15 cellular contexts compared by ENCODE assay signal in the genomic region with DNA sequence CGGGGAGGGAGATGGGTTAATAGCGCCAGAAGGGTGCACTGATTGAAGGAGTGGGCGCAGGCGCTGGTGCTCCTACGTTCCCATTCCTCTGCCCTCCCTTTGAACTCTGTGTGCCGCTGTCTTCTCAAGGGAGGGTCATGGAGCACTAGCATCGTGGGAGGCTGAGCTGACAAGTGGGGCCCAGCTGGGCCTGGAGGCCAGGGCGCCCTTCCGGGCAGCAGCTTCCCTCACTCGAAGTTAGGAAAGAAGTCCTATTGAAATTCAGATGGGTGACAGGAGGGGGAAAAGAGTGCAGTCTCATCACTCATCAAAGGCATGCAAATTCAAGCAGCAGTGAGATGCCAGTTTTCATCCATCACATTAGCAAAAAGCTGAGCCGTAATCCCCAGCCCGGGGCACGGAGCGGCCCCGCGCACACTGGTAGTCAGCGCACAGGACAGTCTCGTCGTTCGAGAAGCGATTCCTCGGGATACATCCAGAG.
A peak's percentile ranks its signal among the peaks of the same experiment; 100 is the strongest.
DNase-seq lines count a peak whose midpoint lies in the region; FAIRE-seq and TF ChIP-seq lines count a peak whose summit lies in the region.
"Had no signal": no experiment of that assay in that cellular context is flagged by ENCODE, and none has a peak within 500 bp of the region (broad histone marks: within the 10 kb centered on the region; RNA-seq: fewer than 3 reads in every experiment).

No MANE protein-coding gene starts in this region.

- H3K4me1 ChIP-seq in HUES6 (ENCODE audit: control insufficient read depth, insufficient read depth, low read length) (peaks cover 38% of the 10 kb centered on the region), kidney (ENCODE audit: control insufficient read depth in 1 of 2, insufficient read depth in 1 of 2, low read depth in 1 of 2, low read length in 2 of 2) (no peaks in the 10 kb centered on the region), sigmoid colon (peaks cover 0 to 7% (median 0%) of the 10 kb centered on the region in 4 donors), osteoblast (ENCODE audit: insufficient read depth, low read length) (no peaks in the 10 kb centered on the region)

- peaks cover 2% of the 10 kb centered on the region; the same call in 1 of the 2 replicates for H3K27me3 ChIP-seq in HUES6 (ENCODE audit: control insufficient read depth, insufficient read depth, low read length)
- H3K27me3 ChIP-seq in sigmoid colon: no peaks in the 10 kb centered on the region
- no peaks in the 10 kb centered on the region for H3K27me3 ChIP-seq in osteoblast (ENCODE audit: insufficient read depth, low read length)

- peaks cover 0 to 6% (median under 1%) of the 10 kb centered on the region in 5 experiments for H3K9me3 Mint-ChIP-seq in brain
- no peaks in the 10 kb centered on the region for H3K9me3 Mint-ChIP-seq in activated naive CD8-positive, alpha-beta T cell treated with anti-CD3 and anti-CD28 coated beads for 36 hours
- H3K9me3 Mint-ChIP-seq: CD14-positive monocyte had no signal

- H3K27ac ChIP-seq in HUES6 (ENCODE audit: low read depth, low read length): no peak overlapping the region; the same call in 1 of the 2 replicates
- H3K27ac ChIP-seq in kidney (ENCODE audit: low read depth in 2 of 2, low read length in 2 of 2): no peak overlapping the region
- H3K27ac ChIP-seq in sigmoid colon: no peak overlapping the region
- no peak overlapping the region for H3K27ac ChIP-seq in osteoblast (ENCODE audit: low read depth, low read length)

- no peak for TF ChIP-seq POLR2A in sigmoid colon (IDR thresholded peaks at IDR 0.05)

- no peaks in the 10 kb centered on the region for H3K36me3 Mint-ChIP-seq in brain
- H3K36me3 Mint-ChIP-seq in activated naive CD8-positive, alpha-beta T cell treated with anti-CD3 and anti-CD28 coated beads for 36 hours: no peaks in the 10 kb centered on the region
- H3K36me3 Mint-ChIP-seq: activated naive CD8-positive, alpha-beta T cell had no signal

- H3K36me3 ChIP-seq in HUES6 (ENCODE audit: control insufficient read depth, insufficient read depth, low read length) (no peaks in the 10 kb centered on the region), kidney (ENCODE audit: control insufficient read depth in 1 of 2, insufficient read depth in 2 of 2, low read length in 2 of 2) (no peaks in the 10 kb centered on the region), sigmoid colon (peaks cover 0 to 45% (median 3%) of the 10 kb centered on the region in 4 donors), osteoblast (ENCODE audit: insufficient read depth, low read length) (peaks cover 48% of the 10 kb centered on the region)

- TF ChIP-seq CTCF in brain (conservative IDR thresholded peaks at IDR 0.05) (no peak), kidney (IDR thresholded peaks at IDR 0.05; ENCODE audit: borderline replicate concordance, extremely low read depth, insufficient read depth) (no peak), sigmoid colon (IDR thresholded peaks at IDR 0.05) (no peak), osteoblast (IDR thresholded peaks at IDR 0.05; ENCODE audit: extremely low read depth, low read depth, low read length) (no peak)

- peak overlapping the region in 4 of 5 experiments; percentile 35 to 63 (median 54) for H3K27ac Mint-ChIP-seq in brain
- H3K27ac Mint-ChIP-seq in activated naive CD8-positive, alpha-beta T cell treated with anti-CD3 and anti-CD28 coated beads for 36 hours: no peak overlapping the region
- H3K27ac Mint-ChIP-seq: activated naive CD8-positive, alpha-beta T cell; CD14-positive monocyte had no signal

- 87 to 93% methylated on average over 22 of the region's 22 CpGs for WGBS in sigmoid colon, 2 donors

- DNase-seq in kidney (peak; percentile 92), sigmoid colon (peak; percentile 43), osteoblast (ENCODE audit: insufficient read length, low spot score, missing footprints) (no peak), HTR-8/SVneo (ENCODE audit: insufficient read length, low spot score) (no peak)
- no peak for DNase-seq in activated naive CD8-positive, alpha-beta T cell treated with anti-CD3 and anti-CD28 coated beads for 36 hours
- DNase-seq: EL; hippocampal formation; mucosa of descending colon; NCI-H187 treated with DMSO at 0.1 percent for 48 hours; right cardiac atrium; stimulated activated naive CD4-positive, alpha-beta T cell treated with Interleukin-2 at 50 U/mL for 16 hours had no signal

- FAIRE-seq in kidney (lab: Jason Lieb, UNC) (no peak), HTR-8/SVneo (lab: Jason Lieb, UNC) (no peak)

- no peaks in the 10 kb centered on the region for H3K9me3 ChIP-seq in HUES6 (ENCODE audit: control insufficient read depth, insufficient read depth, low read depth, low read length)
- no peaks in the 10 kb centered on the region for H3K9me3 ChIP-seq in kidney (ENCODE audit: control insufficient read depth in 1 of 2, low read length in 2 of 2)
- no peaks in the 10 kb centered on the region for H3K9me3 ChIP-seq in sigmoid colon
- no peaks in the 10 kb centered on the region for H3K9me3 ChIP-seq in osteoblast (ENCODE audit: low read depth, low read length)
- H3K9me3 ChIP-seq: mucosa of descending colon had no signal

- no peaks in the 10 kb centered on the region for H4K20me1 ChIP-seq in osteoblast (ENCODE audit: insufficient read depth, low read length)

- H3K4me3 ChIP-seq in HUES6 (ENCODE audit: low read depth, low read length) (peak overlapping the region; percentile 6; the same call in 1 of the 2 replicates), kidney (ENCODE audit: low read length in 2 of 2) (no peak overlapping the region), sigmoid colon (no peak overlapping the region), osteoblast (ENCODE audit: insufficient read depth, low read length) (no peak overlapping the region)
- H3K4me3 ChIP-seq: mucosa of descending colon had no signal

- H2AFZ ChIP-seq in osteoblast (ENCODE audit: low read length): no peak overlapping the region

- H3K4me2 ChIP-seq in osteoblast (ENCODE audit: insufficient read depth, low read length): no peak overlapping the region

- H3K79me2 ChIP-seq in osteoblast (ENCODE audit: insufficient read depth, low read length): no peaks in the 10 kb centered on the region

- no peak for TF ChIP-seq EP300 in sigmoid colon (IDR thresholded peaks at IDR 0.05)

- peaks cover 6% of the 10 kb centered on the region for H3K27me3 Mint-ChIP-seq in brain
- H3K27me3 Mint-ChIP-seq in activated naive CD8-positive, alpha-beta T cell treated with anti-CD3 and anti-CD28 coated beads for 36 hours: peaks cover 5% of the 10 kb centered on the region

- peak overlapping the region in 2 of 5 experiments; percentile 8 to 63 for H3K4me3 Mint-ChIP-seq in brain
- no peak overlapping the region for H3K4me3 Mint-ChIP-seq in activated naive CD8-positive, alpha-beta T cell treated with anti-CD3 and anti-CD28 coated beads for 36 hours
- H3K4me3 Mint-ChIP-seq: activated naive CD8-positive, alpha-beta T cell; CD14-positive monocyte had no signal

- intact Hi-C loops in kidney (cut with DNase I): no loop called here
- intact Hi-C loops in sigmoid colon (cut with DNase I): no loop called here

- H3K4me1 Mint-ChIP-seq in brain: peaks cover 27% of the 10 kb centered on the region
- H3K4me1 Mint-ChIP-seq in activated naive CD8-positive, alpha-beta T cell treated with anti-CD3 and anti-CD28 coated beads for 36 hours: no peaks in the 10 kb centered on the region
- H3K4me1 Mint-ChIP-seq: CD14-positive monocyte had no signal

- H3K9ac ChIP-seq in HUES6 (ENCODE audit: low read length): no peak overlapping the region
- no peak overlapping the region for H3K9ac ChIP-seq in kidney (ENCODE audit: low read length in 2 of 2)

Comparison
In these comparisons a context has a peak if more than half of its experiments do, and no peak if none do; other contexts are left out.
1. DNase-seq: peak in kidney (single experiment) and sigmoid colon (single experiment); none in osteoblast (single experiment), activated naive CD8-positive, alpha-beta T cell treated with anti-CD3 and anti-CD28 coated beads for 36 hours (single experiment) and HTR-8/SVneo (single experiment).